10 cellular contexts compared by ENCODE assay signal in the genomic region with DNA sequence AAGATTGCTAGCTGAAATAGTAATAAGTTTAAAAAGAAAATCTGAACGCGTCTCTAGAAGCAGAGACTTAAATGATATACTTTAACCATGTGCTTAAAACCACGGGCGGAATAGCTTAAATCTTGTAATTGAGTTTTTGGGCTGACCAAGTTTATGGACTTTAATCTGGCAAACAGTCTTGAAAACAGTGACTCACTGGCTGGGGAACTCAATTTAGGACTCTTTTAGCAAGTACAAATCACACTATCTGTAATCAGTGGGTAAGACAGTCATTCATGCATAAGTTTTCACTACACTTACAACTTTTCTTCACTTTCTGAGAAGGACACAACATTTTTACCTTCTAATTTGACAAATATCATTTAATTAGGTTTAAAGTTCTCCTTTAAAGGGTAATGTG. TPM values are rescaled to one million over a fixed set of nuclear protein-coding genes. Genes with fewer than 3 reads are reported as not detected.
A peak's percentile ranks its signal among the peaks of the same experiment; 100 is the strongest.
DNase-seq lines count a peak whose midpoint lies in the region; ATAC-seq, FAIRE-seq and TF ChIP-seq lines count a peak whose summit lies in the region.
"Had no signal": no experiment of that assay in that cellular context is flagged by ENCODE, and none has a peak within 500 bp of the region (broad histone marks: within the 10 kb centered on the region; RNA-seq: fewer than 3 reads in every experiment).

No MANE protein-coding gene starts in this region.

- peak overlapping the region in 1 of 7 donors; percentile 5 for H3K27ac Mint-ChIP-seq in CD4-positive, alpha-beta memory T cell
- H3K27ac Mint-ChIP-seq in glutamatergic neuron (ENCODE audit: unreplicated experiment): no peak overlapping the region
- H3K27ac Mint-ChIP-seq: effector memory CD8-positive, alpha-beta T cell had no signal

- peak; percentile 26 for FAIRE-seq in GM12891 (lab: Jason Lieb, UNC)

- peak overlapping the region; percentile 56 for H3K27ac ChIP-seq in hepatocyte
- no peak overlapping the region for H3K27ac ChIP-seq in CD4-positive, alpha-beta memory T cell (ENCODE audit: low read depth, low read length)

- no peak for TF ChIP-seq CTCF in hepatocyte (IDR thresholded peaks at IDR 0.05; ENCODE audit: poor library complexity)
- TF ChIP-seq CTCF in glutamatergic neuron (IDR thresholded peaks at IDR 0.05; ENCODE audit: partially characterized antibody, unreplicated experiment): no peak

- POLR2A ChIA-PET in CD4-positive, alpha-beta memory T cell (lab: Charles Lee; ENCODE audit: partially characterized antibody): no interaction called here

- CTCF ChIA-PET in CD4-positive, alpha-beta memory T cell (lab: Charles Lee; ENCODE audit: partially characterized antibody): no interaction called here

- no peaks in the 10 kb centered on the region for H3K9me2 ChIP-seq in hepatocyte (replicated peaks; ENCODE audit: insufficient read depth)

- no peaks in the 10 kb centered on the region for H4K20me1 ChIP-seq in hepatocyte (ENCODE audit: insufficient read depth, poor library complexity, severe bottlenecking)

- H3K9me3 ChIP-seq in adipocyte (ENCODE audit: control insufficient read depth, low read length) (peaks cover 8% of the 10 kb centered on the region), hepatocyte (ENCODE audit: low read depth) (no peaks in the 10 kb centered on the region), skeletal muscle satellite cell (replicated peaks; ENCODE audit: low read length) (no peaks in the 10 kb centered on the region)
- H3K9me3 ChIP-seq in CD4-positive, alpha-beta memory T cell (ENCODE audit: control insufficient read depth in 1 of 2, low read length in 2 of 2): no peaks in the 10 kb centered on the region

- no peak for ATAC-seq in GM19397 (IDR thresholded peaks at IDR 0.05; ENCODE audit: unreplicated experiment)
- no peak for ATAC-seq in HG03039 (IDR thresholded peaks at IDR 0.05; ENCODE audit: unreplicated experiment)

- H3K36me3 ChIP-seq in adipocyte (ENCODE audit: control insufficient read depth, insufficient read depth, low read length, severe bottlenecking): peaks cover 24% of the 10 kb centered on the region
- peaks cover 8% of the 10 kb centered on the region for H3K36me3 ChIP-seq in hepatocyte (replicated peaks; ENCODE audit: insufficient read depth, low read depth)
- peaks cover 23% of the 10 kb centered on the region for H3K36me3 ChIP-seq in skeletal muscle satellite cell (ENCODE audit: insufficient read depth, low read length)
- no peaks in the 10 kb centered on the region for H3K36me3 ChIP-seq in CD4-positive, alpha-beta memory T cell (ENCODE audit: insufficient read depth, low read length)

- peaks cover 5 to 10% (median 8%) of the 10 kb centered on the region in 4 donors for H3K4me1 Mint-ChIP-seq in CD4-positive, alpha-beta memory T cell
- no peaks in the 10 kb centered on the region for H3K4me1 Mint-ChIP-seq in glutamatergic neuron (ENCODE audit: low read depth, unreplicated experiment)

- H3K4me2 ChIP-seq in hepatocyte (peak overlapping the region; percentile 86), skeletal muscle satellite cell (ENCODE audit: low read length) (peak overlapping the region; percentile 92)

- peaks cover 0 to 39% (median 17%) of the 10 kb centered on the region in 8 donors for H3K9me3 Mint-ChIP-seq in CD4-positive, alpha-beta memory T cell
- H3K9me3 Mint-ChIP-seq in glutamatergic neuron (ENCODE audit: unreplicated experiment): peaks cover 6% of the 10 kb centered on the region

- 37% methylated on average over 4 of the region's 4 CpGs for WGBS in hepatocyte (ENCODE audit: low lambda C conversion rate, missing lambda C conversion rate)

- H3K9ac ChIP-seq in adipocyte (ENCODE audit: low read length) (peak overlapping the region; percentile 51), skeletal muscle satellite cell (ENCODE audit: low read depth, low read length) (no peak overlapping the region)

- intact Hi-C loops in CD4-positive, alpha-beta memory T cell (cut with micrococcal nuclease): no loop called here

- H3K27me3 Mint-ChIP-seq in CD4-positive, alpha-beta memory T cell: peaks cover 14 to 18% of the 10 kb centered on the region in 2 donors
- H3K27me3 Mint-ChIP-seq in glutamatergic neuron (ENCODE audit: unreplicated experiment): peaks cover 12% of the 10 kb centered on the region

- no peaks in the 10 kb centered on the region for H3K27me3 ChIP-seq in adipocyte (replicated peaks; ENCODE audit: control insufficient read depth, insufficient read depth, low read length)
- no peaks in the 10 kb centered on the region for H3K27me3 ChIP-seq in hepatocyte
- no peaks in the 10 kb centered on the region for H3K27me3 ChIP-seq in skeletal muscle satellite cell (ENCODE audit: control insufficient read depth, insufficient read depth, low read length)
- H3K27me3 ChIP-seq in CD4-positive, alpha-beta memory T cell (ENCODE audit: insufficient read depth, low read length): no peaks in the 10 kb centered on the region

- no peak for DNase-seq in GM12891 (ENCODE audit: insufficient read length, low spot score)
- DNase-seq in adipocyte (ENCODE audit: low read depth): peak; percentile 55
- peak; percentile 15 for DNase-seq in hepatocyte (ENCODE audit: low spot score)
- DNase-seq in CD4-positive, alpha-beta memory T cell: no peak
- no peak for DNase-seq in glutamatergic neuron
- DNase-seq: NCI-H1694 had no signal

- H3K4me1 ChIP-seq in adipocyte (ENCODE audit: control insufficient read depth, insufficient read depth, low read length) (peaks cover 15% of the 10 kb centered on the region), hepatocyte (ENCODE audit: insufficient read depth) (peaks cover 8% of the 10 kb centered on the region), skeletal muscle satellite cell (ENCODE audit: control insufficient read depth, insufficient read depth, low read length) (peaks cover 12% of the 10 kb centered on the region)
- H3K4me1 ChIP-seq in CD4-positive, alpha-beta memory T cell (ENCODE audit: insufficient read depth, low read length): no peaks in the 10 kb centered on the region

- peaks cover under 1% of the 10 kb centered on the region for H3K79me2 ChIP-seq in hepatocyte

- H3K4me3 ChIP-seq in adipocyte (ENCODE audit: low read length) (peak overlapping the region; percentile 80), hepatocyte (peak overlapping the region; percentile 14), skeletal muscle satellite cell (ENCODE audit: low read length) (peak overlapping the region; percentile 64)
- peak overlapping the region in 1 of 2 donors; percentile 17 for H3K4me3 ChIP-seq in CD4-positive, alpha-beta memory T cell (ENCODE audit: low read length in 2 of 2)

- H2AFZ ChIP-seq in hepatocyte: no peak overlapping the region

- no peak for TF ChIP-seq POLR2A in GM12891 (IDR thresholded peaks at IDR 0.05; ENCODE audit: low read depth, low read length)

- peak overlapping the region in 1 of 8 donors; percentile 78 for H3K4me3 Mint-ChIP-seq in CD4-positive, alpha-beta memory T cell
- no peak overlapping the region for H3K4me3 Mint-ChIP-seq in glutamatergic neuron (ENCODE audit: unreplicated experiment)

- peaks cover 22 to 27% of the 10 kb centered on the region in 2 donors for H3K36me3 Mint-ChIP-seq in CD4-positive, alpha-beta memory T cell
- peaks cover 16% of the 10 kb centered on the region for H3K36me3 Mint-ChIP-seq in glutamatergic neuron (ENCODE audit: unreplicated experiment)

TF ChIP-seq in GM12891, 5 proteins besides CTCF, POLR2A, EP300 and RAD21:
- TF ChIP-seq PAX5 (IDR thresholded peaks at IDR 0.05; ENCODE audit: insufficient read depth, low read length, severe bottlenecking) (no peak), SPI1 (IDR thresholded peaks at IDR 0.05; ENCODE audit: low read depth, low read length) (no peak), POU2F2 (IDR thresholded peaks at IDR 0.05; ENCODE audit: low read depth, low read length) (no peak), POLR2AphosphoS5 (IDR thresholded peaks at IDR 0.05; ENCODE audit: low read depth, low read length) (no peak), TAF1 (IDR thresholded peaks at IDR 0.05; ENCODE audit: low read depth, low read length) (no peak)

RNA-seq across cellular contexts. Expression of a gene that starts 26.8 kb away (rescaled TPM):
- 4.1 TPM for polyA plus RNA-seq in GM12891 (2012; ENCODE audit: low read depth, missing spikeins)
- total RNA-seq in hepatocyte (20.7 and 21.2 TPM in 2 replicates), glutamatergic neuron (ENCODE audit: unreplicated experiment) (48.2 TPM)
- 7.8 and 12.5 TPM in 2 replicates for polyA plus RNA-seq in hepatocyte
- 12.5 and 13.2 TPM in 2 replicates for total RNA-seq in skeletal muscle satellite cell (2012; rRNA removed)
- total RNA-seq in CD4-positive, alpha-beta memory T cell: 10 to 100 TPM; 11.5 to 12.6 TPM
- 10 to 100 TPM in 1 of 2 donors, 1 to 10 TPM in 1; 6.8 to 10.3 TPM for polyA plus RNA-seq in CD4-positive, alpha-beta memory T cell

RNA-seq across cellular contexts. Expression of a gene that starts 46.6 kb away (rescaled TPM):
- 26.1 TPM for polyA plus RNA-seq in GM12891 (2012; ENCODE audit: low read depth, missing spikeins)
- total RNA-seq in hepatocyte (16.6 and 18.1 TPM in 2 replicates), glutamatergic neuron (ENCODE audit: unreplicated experiment) (not detected)
- polyA plus RNA-seq in hepatocyte: 6.5 and 7.2 TPM in 2 replicates
- 0.76 TPM in 1 of 2 replicates, not detected in the other for total RNA-seq in skeletal muscle satellite cell (2012; rRNA removed)
- 10 to 100 TPM; 26.8 to 30.3 TPM for total RNA-seq in CD4-positive, alpha-beta memory T cell
- 10 to 100 TPM; 16.9 to 23.8 TPM for polyA plus RNA-seq in CD4-positive, alpha-beta memory T cell

Comparison
In these comparisons a context has a peak if more than half of its experiments do, and no peak if none do; other contexts are left out.
1. DNase-seq: peak in adipocyte (single experiment) and hepatocyte (single experiment); none in GM12891 (single experiment), CD4-positive, alpha-beta memory T cell (0 of 5) and glutamatergic neuron (single experiment).
2. RNA of a gene that starts 46.6 kb away (total RNA-seq): 26.8 to 30.3 TPM in CD4-positive, alpha-beta memory T cell and 16.6 to 18.1 TPM in hepatocyte; not detected in glutamatergic neuron (single experiment); every median in the first group is over 10 times any median in the second.